Comparison of ENCODE assay signal across 19 cellular contexts in the genomic region with DNA sequence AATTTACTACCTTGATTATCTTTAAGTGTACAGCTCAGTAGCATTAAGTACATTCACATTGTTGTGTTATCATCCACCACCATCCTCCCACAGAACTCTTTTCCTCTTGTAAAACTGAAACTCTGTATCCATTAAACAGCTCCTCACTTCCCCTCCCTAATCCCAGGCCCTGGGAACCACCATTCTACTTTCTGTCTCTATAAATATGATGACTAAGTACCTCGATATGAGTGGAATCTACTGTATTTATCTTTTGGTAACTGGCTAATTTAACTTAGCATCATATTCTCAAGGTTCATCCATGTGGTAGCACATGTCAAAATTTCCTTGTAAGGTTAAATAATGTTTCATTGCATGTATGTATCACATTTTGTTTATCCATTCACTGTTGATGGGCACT. TPM values are rescaled to one million over a fixed set of nuclear protein-coding genes. Genes with fewer than 3 reads are reported as not detected.
DNase-seq lines count a peak whose midpoint lies in the region; ATAC-seq and TF ChIP-seq lines count a peak whose summit lies in the region.
"Had no signal": no experiment of that assay in that cellular context is flagged by ENCODE, and none has a peak within 500 bp of the region (broad histone marks: within the 10 kb centered on the region; RNA-seq: fewer than 3 reads in every experiment).

No MANE protein-coding gene starts in this region.

- H3K27me3 Mint-ChIP-seq in activated T-helper 2 cell treated with anti-CD3 and anti-CD28 coated beads, Interferon-gamma antibody, Interleukin-2, Interleukin-4, amounts not matched to agents 10 μg/mL and 5 μg/mL and 100 μg/mL, durations not matched to agents 14 hours and 24 hours and 36 hours (ENCODE audit: low read depth), result peaks cover 3% of the 10 kb centered on the region
- no peaks in the 10 kb centered on the region for H3K27me3 Mint-ChIP-seq in activated CD4-positive, alpha-beta T cell treated with anti-CD3 and anti-CD28 coated beads for 36 hours

- H3K36me3 Mint-ChIP-seq in activated T-helper 2 cell treated with anti-CD3 and anti-CD28 coated beads, Interferon-gamma antibody, Interleukin-2, Interleukin-4, amounts not matched to agents 10 μg/mL and 5 μg/mL and 100 μg/mL, durations not matched to agents 14 hours and 24 hours and 36 hours (ENCODE audit: low read depth), result no peaks in the 10 kb centered on the region
- H3K36me3 Mint-ChIP-seq in activated CD4-positive, alpha-beta T cell treated with anti-CD3 and anti-CD28 coated beads for 36 hours (ENCODE audit: low read depth), result no peaks in the 10 kb centered on the region
- H3K36me3 Mint-ChIP-seq: memory B cell; neural progenitor cell; stimulated activated naive B cell treated with anti-CD40 and anti-IgM and Interleukin-4, amounts not matched to agents 10 μg/mL and 1 μg/mL and 100 μg/mL, for 72 hours had no signal

- H3K4me1 Mint-ChIP-seq in activated T-helper 2 cell treated with anti-CD3 and anti-CD28 coated beads, Interferon-gamma antibody, Interleukin-2, Interleukin-4, amounts not matched to agents 10 μg/mL and 5 μg/mL and 100 μg/mL, durations not matched to agents 14 hours and 24 hours and 36 hours (ENCODE audit: low read depth), result peaks cover 43% of the 10 kb centered on the region
- peaks cover 35% of the 10 kb centered on the region for H3K4me1 Mint-ChIP-seq in activated CD4-positive, alpha-beta T cell treated with anti-CD3 and anti-CD28 coated beads for 36 hours
- H3K4me1 Mint-ChIP-seq: memory B cell, neural progenitor cell had no signal

- H3K27ac Mint-ChIP-seq in activated T-helper 2 cell treated with anti-CD3 and anti-CD28 coated beads, Interferon-gamma antibody, Interleukin-2, Interleukin-4, amounts not matched to agents 10 μg/mL and 5 μg/mL and 100 μg/mL, durations not matched to agents 14 hours and 24 hours and 36 hours, result peak overlapping the region; percentile 15
- no peak overlapping the region for H3K27ac Mint-ChIP-seq in activated CD4-positive, alpha-beta T cell treated with anti-CD3 and anti-CD28 coated beads for 36 hours
- H3K27ac Mint-ChIP-seq: memory B cell; neural progenitor cell; stimulated activated naive B cell treated with anti-CD40 and anti-IgM and Interleukin-4, amounts not matched to agents 10 μg/mL and 1 μg/mL and 100 μg/mL, for 72 hours had no signal

- no peak overlapping the region for H3K27ac ChIP-seq in AG04450 (ENCODE audit: low read depth, low read length)
- H3K27ac ChIP-seq: neural progenitor cell, RWPE1, uterus had no signal

- no peak for ATAC-seq in activated CD4-positive, alpha-beta T cell treated with anti-CD3 and anti-CD28 coated beads for 36 hours
- no peak for ATAC-seq in GM19035 (IDR thresholded peaks at IDR 0.05; ENCODE audit: unreplicated experiment)
- ATAC-seq: stimulated activated naive B cell treated with anti-CD40 and anti-IgM and Interleukin-4, amounts not matched to agents 10 μg/mL and 1 μg/mL and 100 μg/mL, for 72 hours had no signal

- H3K4me3 Mint-ChIP-seq in activated T-helper 2 cell treated with anti-CD3 and anti-CD28 coated beads, Interferon-gamma antibody, Interleukin-2, Interleukin-4, amounts not matched to agents 10 μg/mL and 5 μg/mL and 100 μg/mL, durations not matched to agents 14 hours and 24 hours and 36 hours (ENCODE audit: low read depth), result no peak overlapping the region
- H3K4me3 Mint-ChIP-seq in activated CD4-positive, alpha-beta T cell treated with anti-CD3 and anti-CD28 coated beads for 36 hours, result no peak overlapping the region
- H3K4me3 Mint-ChIP-seq: memory B cell; neural progenitor cell; stimulated activated naive B cell treated with anti-CD40 and anti-IgM and Interleukin-4, amounts not matched to agents 10 μg/mL and 1 μg/mL and 100 μg/mL, for 72 hours had no signal

- CTCF ChIA-PET in AG04450 (lab: Charles Lee), result no interaction called here
- CTCF ChIA-PET in activated CD4-positive, alpha-beta T cell treated with anti-CD3 and anti-CD28 coated beads for 36 hours (lab: Charles Lee), result interaction anchor here (0.7 kb wide), 1 partner anchor 9 kb away, joined by 3 read pairs; no protein-coding TSS in a partner anchor

- DNase-seq in AG04450 (ENCODE audit: low read depth, low spot score) (peak; percentile 38), HFF-Myc (ENCODE audit: extremely low read depth, low read depth) (peak; percentile 71), foreskin fibroblast (peak; percentile 52 to 71), iPS-NIHi11 (ENCODE audit: low spot score) (no peak)
- DNase-seq in activated T-helper 2 cell treated with anti-CD3 and anti-CD28 coated beads, Interferon-gamma antibody, Interleukin-2, Interleukin-4, amounts not matched to agents 10 μg/mL and 5 μg/mL and 100 μg/mL, durations not matched to agents 14 hours and 24 hours and 36 hours (ENCODE audit: low spot score), result no peak
- no peak for DNase-seq in activated CD4-positive, alpha-beta T cell treated with anti-CD3 and anti-CD28 coated beads for 36 hours
- no peak for DNase-seq in activated CD8-positive, alpha-beta memory T cell treated with anti-CD3 and anti-CD28 coated beads for 24 hours
- DNase-seq: activated CD4-positive, alpha-beta T cell treated with anti-CD3 and anti-CD28 coated beads for 1 hour; activated T-cell treated with anti-CD3 and anti-CD28 coated beads, Interleukin-2, amount 50 U/mL, for 1 hour; amniotic stem cell; BE2C; cortex of kidney; NCI-H2107; stimulated activated naive B cell treated with anti-CD40 and anti-IgM and Interleukin-4, amounts not matched to agents 10 μg/mL and 1 μg/mL and 100 μg/mL, for 72 hours; uterus had no signal

- no peak overlapping the region for H3K4me3 ChIP-seq in AG04450 (ENCODE audit: low read depth, low read length)
- H3K4me3 ChIP-seq in HFF-Myc (replicated peaks; ENCODE audit: low read depth, low read length), result no peak overlapping the region
- H3K4me3 ChIP-seq in foreskin fibroblast (ENCODE audit: low read depth in 1 of 2, low read length in 2 of 2), result no peak overlapping the region
- H3K4me3 ChIP-seq: neural progenitor cell, uterus had no signal

- no peaks in the 10 kb centered on the region for H3K27me3 ChIP-seq in AG04450 (ENCODE audit: control insufficient read depth, insufficient read depth, low read length)
- H3K27me3 ChIP-seq: BE2C, neural progenitor cell, uterus had no signal

- no peak for TF ChIP-seq CTCF in AG04450 (IDR thresholded peaks at IDR 0.05; ENCODE audit: low read depth, low read length)
- no peak for TF ChIP-seq CTCF in HFF-Myc (IDR thresholded peaks at IDR 0.05; ENCODE audit: low read depth, low read length, missing control alignments)
- no peak for TF ChIP-seq CTCF in foreskin fibroblast (IDR thresholded peaks at IDR 0.05; ENCODE audit: low read depth, low read length)

- intact Hi-C loops in activated T-helper 2 cell treated with anti-CD3 and anti-CD28 coated beads, Interferon-gamma antibody, Interleukin-2, Interleukin-4, amounts not matched to agents 10 μg/mL and 5 μg/mL and 100 μg/mL, durations not matched to agents 14 hours and 24 hours and 36 hours (cut with micrococcal nuclease), result loop anchor here (2.0 to 10.0 kb wide), 5 partner anchors 38 to 115 kb away; a partner anchor contains a TSS
- intact Hi-C loops in activated CD4-positive, alpha-beta T cell treated with anti-CD3 and anti-CD28 coated beads for 36 hours (cut with DNase I, micrococcal nuclease), result loop anchor here in 1 of 2 experiments (2.0 kb wide), 2 partner anchors 49 to 69 kb away; a partner anchor contains a TSS

- H3K9me3 ChIP-seq in AG04450 (ENCODE audit: control insufficient read depth, insufficient read depth, low read length), result no peaks in the 10 kb centered on the region; the same call in 1 of the 2 replicates
- H3K9me3 ChIP-seq: BE2C, uterus had no signal

- POLR2A ChIA-PET in AG04450 (lab: Yijun Ruan, JAX), result interaction anchor here (1.0 kb wide), 1 partner anchor 136 kb away, joined by 4 read pairs; no protein-coding TSS in a partner anchor
- POLR2A ChIA-PET in activated CD4-positive, alpha-beta T cell treated with anti-CD3 and anti-CD28 coated beads for 36 hours (lab: Charles Lee), result no interaction called here

- H3K9me3 Mint-ChIP-seq in activated T-helper 2 cell treated with anti-CD3 and anti-CD28 coated beads, Interferon-gamma antibody, Interleukin-2, Interleukin-4, amounts not matched to agents 10 μg/mL and 5 μg/mL and 100 μg/mL, durations not matched to agents 14 hours and 24 hours and 36 hours, result peaks cover 4% of the 10 kb centered on the region
- H3K9me3 Mint-ChIP-seq in activated CD4-positive, alpha-beta T cell treated with anti-CD3 and anti-CD28 coated beads for 36 hours (ENCODE audit: low read depth), result no peaks in the 10 kb centered on the region
- H3K9me3 Mint-ChIP-seq: memory B cell, neural progenitor cell had no signal

RNA-seq across cellular contexts. Expression of a gene that starts 49.0 kb away (rescaled TPM):
- polyA plus RNA-seq in AG04450 (2011; rRNA removed), result 89.6 and 117 TPM in 2 replicates
- 31.7 and 52.7 TPM in 2 replicates for polyA minus RNA-seq in AG04450 (2011; rRNA and poly(A)+ RNA removed)
- total RNA-seq in activated T-helper 2 cell treated with anti-CD3 and anti-CD28 coated beads, Interferon-gamma antibody, Interleukin-2, Interleukin-4, amounts not matched to agents 10 μg/mL and 5 μg/mL and 100 μg/mL, durations not matched to agents 14 hours and 24 hours and 36 hours, result 145 and 149 TPM in 2 replicates
- total RNA-seq in activated CD4-positive, alpha-beta T cell treated with anti-CD3 and anti-CD28 coated beads for 36 hours, result 100 to 1,000 TPM; 107 to 132 TPM

Comparison
In these comparisons a context has a peak if more than half of its experiments do, and no peak if none do; other contexts are left out.
1. DNase-seq: peak in AG04450 (single experiment), HFF-Myc (single experiment) and foreskin fibroblast (2 of 2); none in activated T-helper 2 cell treated with anti-CD3 and anti-CD28 coated beads, Interferon-gamma antibody, Interleukin-2, Interleukin-4, amounts not matched to agents 10 μg/mL and 5 μg/mL and 100 μg/mL, durations not matched to agents 14 hours and 24 hours and 36 hours (single experiment), iPS-NIHi11 (single experiment), activated CD4-positive, alpha-beta T cell treated with anti-CD3 and anti-CD28 coated beads for 36 hours (single experiment) and activated CD8-positive, alpha-beta memory T cell treated with anti-CD3 and anti-CD28 coated beads for 24 hours (single experiment).